ENCODE assay signal across 9 cellular contexts in the genomic region with DNA sequence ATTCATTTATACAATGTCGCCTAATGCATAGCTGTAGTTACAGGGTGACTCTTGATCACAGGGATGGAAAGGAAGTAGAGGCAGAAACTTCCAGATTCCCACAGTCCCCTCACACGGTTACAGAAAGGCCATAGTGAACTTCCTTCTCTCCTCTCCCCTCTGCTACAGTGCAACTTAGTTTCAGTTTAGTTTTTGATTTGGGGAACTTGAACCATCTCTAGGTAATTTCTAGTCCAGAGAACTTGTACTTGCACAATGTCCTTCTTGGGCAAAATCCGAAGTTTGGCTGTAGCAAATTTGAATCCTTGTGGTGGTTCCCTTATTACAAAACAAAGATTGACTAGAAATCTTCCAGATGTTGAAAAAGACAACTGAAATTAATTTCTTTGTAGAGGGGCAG.
DNase-seq lines count a peak whose midpoint lies in the region; ATAC-seq and FAIRE-seq lines count a peak whose summit lies in the region.
"Had no signal": no experiment of that assay in that cellular context is flagged by ENCODE, and none has a peak within 500 bp of the region (broad histone marks: within the 10 kb centered on the region; RNA-seq: fewer than 3 reads in every experiment).

No MANE protein-coding gene starts in this region.

- no peaks in the 10 kb centered on the region for H3K27me3 Mint-ChIP-seq in T-helper 2 cell treated with Interferon-gamma antibody and Interleukin-4, amounts not matched to agents 5 μg/mL and 100 μg/mL, for 36 hours (ENCODE audit: low read depth)

- DNase-seq in T-helper 2 cell treated with Interferon-gamma antibody and Interleukin-4, amounts not matched to agents 5 μg/mL and 100 μg/mL, for 36 hours (ENCODE audit: low spot score): no peak
- no peak for DNase-seq in T-helper 2 cell
- peak; percentile 61 for DNase-seq in SKM-1 (lab: John Stamatoyannopoulos, UW; ENCODE audit: unreplicated experiment)
- DNase-seq in globus pallidus (ENCODE audit: low spot score): peak; percentile 40
- no peak for DNase-seq in urothelium cell line (ENCODE audit: low spot score)
- no peak for DNase-seq in NCI-H774 (lab: John Stamatoyannopoulos, UW)

- H3K4me1 Mint-ChIP-seq in T-helper 2 cell treated with Interferon-gamma antibody and Interleukin-4, amounts not matched to agents 5 μg/mL and 100 μg/mL, for 36 hours (ENCODE audit: low read depth): peaks cover 30% of the 10 kb centered on the region

- H3K27me3 ChIP-seq in subcutaneous abdominal adipose tissue (ENCODE audit: control insufficient read depth in 5 of 5, insufficient read depth in 4 of 5, low read length in 5 of 5): no peaks in the 10 kb centered on the region

- no peak for ATAC-seq in HG03097 (IDR thresholded peaks at IDR 0.05; ENCODE audit: low FRiP score, unreplicated experiment)

- peak overlapping the region; percentile 88 for H3K27ac ChIP-seq in subcutaneous abdominal adipose tissue (ENCODE audit: low read depth, low read length)

- no peaks in the 10 kb centered on the region for H3K9me3 ChIP-seq in subcutaneous abdominal adipose tissue (ENCODE audit: control insufficient read depth in 5 of 5, low read length in 5 of 5)

- H3K9me3 Mint-ChIP-seq in T-helper 2 cell treated with Interferon-gamma antibody and Interleukin-4, amounts not matched to agents 5 μg/mL and 100 μg/mL, for 36 hours: no peaks in the 10 kb centered on the region

- peak overlapping the region; percentile 94 for H3K4me3 Mint-ChIP-seq in T-helper 2 cell treated with Interferon-gamma antibody and Interleukin-4, amounts not matched to agents 5 μg/mL and 100 μg/mL, for 36 hours

- peak overlapping the region in 1 of 5 donors; percentile 97 for H3K9ac ChIP-seq in subcutaneous abdominal adipose tissue (ENCODE audit: low read length in 5 of 5)

- H3K4me3 ChIP-seq in subcutaneous abdominal adipose tissue (ENCODE audit: low read depth in 1 of 5, low read length in 5 of 5): peak overlapping the region in 3 of 5 donors; percentile 80 to 99 (median 95)

- H3K36me3 Mint-ChIP-seq in T-helper 2 cell treated with Interferon-gamma antibody and Interleukin-4, amounts not matched to agents 5 μg/mL and 100 μg/mL, for 36 hours (ENCODE audit: low read depth): peaks cover 7% of the 10 kb centered on the region

- H3K4me1 ChIP-seq in subcutaneous abdominal adipose tissue (ENCODE audit: control insufficient read depth in 5 of 5, insufficient read depth in 5 of 5, low read length in 5 of 5): peaks cover 0 to 24% (median 20%) of the 10 kb centered on the region in 5 donors

- H3K27ac Mint-ChIP-seq in T-helper 2 cell treated with Interferon-gamma antibody and Interleukin-4, amounts not matched to agents 5 μg/mL and 100 μg/mL, for 36 hours: peak overlapping the region; percentile 41

- FAIRE-seq in urothelium cell line (lab: Jason Lieb, UNC): no peak
- FAIRE-seq: A204.1 had no signal

- H3K36me3 ChIP-seq in subcutaneous abdominal adipose tissue (ENCODE audit: control insufficient read depth in 5 of 5, insufficient read depth in 5 of 5, low read length in 5 of 5): peaks cover 0 to 3% (median under 1%) of the 10 kb centered on the region in 5 donors

Comparison
In these comparisons a context has a peak if more than half of its experiments do, and no peak if none do; other contexts are left out.
1. DNase-seq: peak in SKM-1 (single experiment) and globus pallidus (single experiment); none in T-helper 2 cell treated with Interferon-gamma antibody and Interleukin-4, amounts not matched to agents 5 μg/mL and 100 μg/mL, for 36 hours (single experiment), T-helper 2 cell (0 of 5), urothelium cell line (single experiment) and NCI-H774 (single experiment).